In genomic region chr15:29138260-29138659, GRCh38 we compare ENCODE assay signal across 22 cellular contexts.
A peak's percentile ranks its signal among the peaks of the same experiment; 100 is the strongest.
DNase-seq lines count a peak whose midpoint lies in the region; ATAC-seq and TF ChIP-seq lines count a peak whose summit lies in the region.
"Had no signal": no experiment of that assay in that cellular context is flagged by ENCODE, and none has a peak within 500 bp of the region (broad histone marks: within the 10 kb centered on the region; RNA-seq: fewer than 3 reads in every experiment).

No MANE protein-coding gene starts in this region.

- H3K27ac Mint-ChIP-seq in glutamatergic neuron (ENCODE audit: unreplicated experiment): peak overlapping the region; percentile 7
- no peak overlapping the region for H3K27ac Mint-ChIP-seq in CD4-positive, alpha-beta T cell
- H3K27ac Mint-ChIP-seq: CD4-positive, CD25-positive, alpha-beta regulatory T cell had no signal

- no peak overlapping the region for H3K27ac ChIP-seq in CD4-positive, alpha-beta T cell (ENCODE audit: low read depth, low read length)
- H3K27ac ChIP-seq in aorta (ENCODE audit: low read depth in 1 of 2, low read length in 2 of 2): no peak overlapping the region
- H3K27ac ChIP-seq: BLaER1, RWPE1, SK-N-MC had no signal

- CTCF ChIA-PET in CD4-positive, alpha-beta T cell (lab: Charles Lee): no interaction called here

- no peak for ATAC-seq in CD4-positive, alpha-beta T cell (ENCODE audit: poor library complexity)
- ATAC-seq in aorta (ENCODE audit: low FRiP score): no peak
- ATAC-seq: GM12878, Panc1 had no signal

- peaks cover 13% of the 10 kb centered on the region for H3K4me1 Mint-ChIP-seq in glutamatergic neuron (ENCODE audit: low read depth, unreplicated experiment)
- peaks cover 12% of the 10 kb centered on the region for H3K4me1 Mint-ChIP-seq in CD4-positive, alpha-beta T cell (ENCODE audit: low read depth)

- TF ChIP-seq CTCF in glutamatergic neuron (IDR thresholded peaks at IDR 0.05; ENCODE audit: partially characterized antibody, unreplicated experiment): no peak
- TF ChIP-seq CTCF in CD4-positive, alpha-beta T cell (IDR thresholded peaks at IDR 0.05): no peak

- WGBS in aorta, 2 donors: 94 to 96% methylated on average over 6 of the region's 6 CpGs

- intact Hi-C loops in posterior vena cava (cut with DNase I): no loop called here
- intact Hi-C loops in CD4-positive, alpha-beta T cell (cut with DNase I, micrococcal nuclease): no loop called here
- intact Hi-C loops in aorta (cut with DNase I): no loop called here

- H3K27me3 Mint-ChIP-seq in glutamatergic neuron (ENCODE audit: unreplicated experiment): peaks cover 12% of the 10 kb centered on the region
- peaks cover 72% of the 10 kb centered on the region for H3K27me3 Mint-ChIP-seq in CD4-positive, alpha-beta T cell

- DNase-seq in H7 (peak; percentile 23), NCI-H69 (lab: John Stamatoyannopoulos, UW) (peak; percentile 23), glutamatergic neuron (no peak), posterior vena cava (ENCODE audit: low spot score) (peak; percentile 53), middle frontal gyrus (ENCODE audit: extremely low spot score, low spot score) (no peak), aorta (no peak), NOMO-1 treated with DMSO at 0.1 percent for 48 hours (lab: John Stamatoyannopoulos, UW; ENCODE audit: unreplicated experiment) (no peak)
- DNase-seq in CD4-positive, alpha-beta T cell: no peak
- DNase-seq: CD4-positive, CD25-positive, alpha-beta regulatory T cell; GOT3; NCI-H1048; NCI-H1417; NCI-H1694; NCI-H2029 treated with DMSO at 0.1 percent for 48 hours; NCI-H2227 treated with DMSO at 0.1 percent for 48 hours; NCI-H526 treated with DMSO at 0.1 percent for 48 hours; SIG-M5 had no signal

- POLR2A ChIA-PET in CD4-positive, alpha-beta T cell (lab: Charles Lee): no interaction called here

- H3K36me3 Mint-ChIP-seq in glutamatergic neuron (ENCODE audit: unreplicated experiment): no peaks in the 10 kb centered on the region
- no peaks in the 10 kb centered on the region for H3K36me3 Mint-ChIP-seq in CD4-positive, alpha-beta T cell (ENCODE audit: low read depth)
- H3K36me3 Mint-ChIP-seq: CD4-positive, CD25-positive, alpha-beta regulatory T cell had no signal

- H3K27me3 ChIP-seq in H7 (ENCODE audit: control insufficient read depth, insufficient read depth, low read length) (no peaks in the 10 kb centered on the region), aorta (ENCODE audit: control insufficient read depth in 1 of 2, insufficient read depth in 2 of 2, low read length in 1 of 2) (no peaks in the 10 kb centered on the region)
- peaks cover 21% of the 10 kb centered on the region for H3K27me3 ChIP-seq in CD4-positive, alpha-beta T cell (ENCODE audit: control insufficient read depth, insufficient read depth, low read length)
- H3K27me3 ChIP-seq: BLaER1 had no signal

- H3K4me3 Mint-ChIP-seq in glutamatergic neuron (ENCODE audit: unreplicated experiment): no peak overlapping the region
- H3K4me3 Mint-ChIP-seq in CD4-positive, alpha-beta T cell: no peak overlapping the region
- H3K4me3 Mint-ChIP-seq: CD4-positive, CD25-positive, alpha-beta regulatory T cell had no signal

- no peaks in the 10 kb centered on the region for H3K9me3 ChIP-seq in CD4-positive, alpha-beta T cell (ENCODE audit: control insufficient read depth, low read length)
- no peaks in the 10 kb centered on the region for H3K9me3 ChIP-seq in aorta (ENCODE audit: control insufficient read depth, low read length)
- H3K9me3 ChIP-seq: BLaER1 had no signal

- H3K9me3 Mint-ChIP-seq in glutamatergic neuron (ENCODE audit: unreplicated experiment): peaks cover 16% of the 10 kb centered on the region
- no peaks in the 10 kb centered on the region for H3K9me3 Mint-ChIP-seq in CD4-positive, alpha-beta T cell

- no peaks in the 10 kb centered on the region for H3K36me3 ChIP-seq in H7 (replicated peaks; ENCODE audit: control insufficient read depth, insufficient read depth, low read length)
- H3K36me3 ChIP-seq in aorta (ENCODE audit: control insufficient read depth in 1 of 2, insufficient read depth in 2 of 2, low read length in 1 of 2): no peaks in the 10 kb centered on the region
- H3K36me3 ChIP-seq: BLaER1 had no signal

- H3K4me3 ChIP-seq in H7 (ENCODE audit: insufficient read depth, low read depth, low read length) (no peak overlapping the region), aorta (ENCODE audit: low read length in 2 of 2) (no peak overlapping the region)
- H3K4me3 ChIP-seq: BLaER1, GM12878, SK-N-MC had no signal

- no peaks in the 10 kb centered on the region for H3K4me1 ChIP-seq in aorta (ENCODE audit: control insufficient read depth in 1 of 2, insufficient read depth in 2 of 2, low read length in 2 of 2)

Comparison
In these comparisons a context has a peak if more than half of its experiments do, and no peak if none do; other contexts are left out.
1. DNase-seq: peak in H7 (single experiment), NCI-H69 (single experiment) and posterior vena cava (single experiment); none in glutamatergic neuron (single experiment), middle frontal gyrus (single experiment), CD4-positive, alpha-beta T cell (0 of 10), aorta (0 of 2) and NOMO-1 treated with DMSO at 0.1 percent for 48 hours (single experiment).